Comparison of ENCODE assay signal across 12 cellular contexts in genomic region chr6:34423254-34423653, GRCh38. TPM values are rescaled to one million over a fixed set of nuclear protein-coding genes. Genes with fewer than 3 reads are reported as not detected.
DNase-seq lines count a peak whose midpoint lies in the region; ATAC-seq lines count a peak whose summit lies in the region.
"Had no signal": no experiment of that assay in that cellular context is flagged by ENCODE, and none has a peak within 500 bp of the region (broad histone marks: within the 10 kb centered on the region; RNA-seq: fewer than 3 reads in every experiment).

No MANE protein-coding gene starts in this region.

- no peak overlapping the region for H3K4me3 ChIP-seq in CD8-positive, alpha-beta memory T cell (ENCODE audit: low read length)
- H3K4me3 ChIP-seq in HUES48 (ENCODE audit: low read depth, low read length), result no peak overlapping the region
- H3K4me3 ChIP-seq: colonic mucosa had no signal

- H3K27me3 ChIP-seq in CD8-positive, alpha-beta memory T cell (ENCODE audit: insufficient read depth, low read length, poor library complexity, severe bottlenecking), result no peaks in the 10 kb centered on the region
- H3K27me3 ChIP-seq in HUES48 (ENCODE audit: control insufficient read depth, insufficient read depth, low read length), result no peaks in the 10 kb centered on the region
- H3K27me3 ChIP-seq: colonic mucosa, foreskin keratinocyte, neutrophil had no signal

- peaks cover 48% of the 10 kb centered on the region for H3K36me3 ChIP-seq in CD8-positive, alpha-beta memory T cell (ENCODE audit: insufficient read depth, low read length)
- peaks cover 67% of the 10 kb centered on the region for H3K36me3 ChIP-seq in HUES48 (ENCODE audit: control insufficient read depth, insufficient read depth, low read length)

- DNase-seq in CD8-positive, alpha-beta memory T cell, result no peak
- DNase-seq in naive thymus-derived CD8-positive, alpha-beta T cell, result no peak
- no peak for DNase-seq in effector memory CD8-positive, alpha-beta T cell
- no peak for DNase-seq in hepatic stellate cell (ENCODE audit: low spot score)
- DNase-seq: activated gamma-delta T cell treated with Interleukin-2 at 50 U/mL for 16 hours, colonic mucosa, foreskin keratinocyte, left colon had no signal

- no peak overlapping the region for H3K27ac ChIP-seq in CD8-positive, alpha-beta memory T cell (ENCODE audit: low read depth, low read length)
- peak overlapping the region; percentile 68 for H3K27ac ChIP-seq in HUES48 (ENCODE audit: low read depth, low read length)
- H3K27ac ChIP-seq: colonic mucosa, foreskin keratinocyte, neutrophil had no signal

- no peaks in the 10 kb centered on the region for H3K9me3 Mint-ChIP-seq in CD8-positive, alpha-beta memory T cell
- no peaks in the 10 kb centered on the region for H3K9me3 Mint-ChIP-seq in activated naive CD8-positive, alpha-beta T cell (ENCODE audit: low read depth)
- no peaks in the 10 kb centered on the region for H3K9me3 Mint-ChIP-seq in naive thymus-derived CD8-positive, alpha-beta T cell
- no peaks in the 10 kb centered on the region for H3K9me3 Mint-ChIP-seq in effector memory CD8-positive, alpha-beta T cell

- H3K27me3 Mint-ChIP-seq in CD8-positive, alpha-beta memory T cell, result no peaks in the 10 kb centered on the region
- no peaks in the 10 kb centered on the region for H3K27me3 Mint-ChIP-seq in activated naive CD8-positive, alpha-beta T cell
- no peaks in the 10 kb centered on the region for H3K27me3 Mint-ChIP-seq in naive thymus-derived CD8-positive, alpha-beta T cell
- H3K27me3 Mint-ChIP-seq in effector memory CD8-positive, alpha-beta T cell, result no peaks in the 10 kb centered on the region

- H3K27ac Mint-ChIP-seq in CD8-positive, alpha-beta memory T cell, result peak overlapping the region; percentile 19 to 95 (median 62)
- H3K27ac Mint-ChIP-seq in activated naive CD8-positive, alpha-beta T cell, result peak overlapping the region; percentile 100
- peak overlapping the region in 7 of 10 donors; percentile 27 to 96 (median 56) for H3K27ac Mint-ChIP-seq in naive thymus-derived CD8-positive, alpha-beta T cell
- no peak overlapping the region for H3K27ac Mint-ChIP-seq in effector memory CD8-positive, alpha-beta T cell

- H3K9me3 ChIP-seq in CD8-positive, alpha-beta memory T cell (ENCODE audit: low read length), result no peaks in the 10 kb centered on the region
- no peaks in the 10 kb centered on the region for H3K9me3 ChIP-seq in HUES48 (ENCODE audit: control insufficient read depth, insufficient read depth, low read length)
- H3K9me3 ChIP-seq: colonic mucosa, neutrophil had no signal

- POLR2A ChIA-PET in CD8-positive, alpha-beta memory T cell (lab: Charles Lee), result no interaction called here
- POLR2A ChIA-PET in naive thymus-derived CD8-positive, alpha-beta T cell (lab: Charles Lee), result interaction anchor here (1.2 to 3.5 kb wide), 3 partner anchors 8 to 227 kb away, joined by 4 to 34 read pairs (median 8); no protein-coding TSS in a partner anchor

- H3K4me1 Mint-ChIP-seq in CD8-positive, alpha-beta memory T cell, result peaks cover 28 to 53% (median 33%) of the 10 kb centered on the region in 3 donors
- peaks cover 37% of the 10 kb centered on the region for H3K4me1 Mint-ChIP-seq in activated naive CD8-positive, alpha-beta T cell (ENCODE audit: low read depth)
- peaks cover 14 to 47% (median 34%) of the 10 kb centered on the region in 4 donors for H3K4me1 Mint-ChIP-seq in naive thymus-derived CD8-positive, alpha-beta T cell
- peaks cover 15 to 19% of the 10 kb centered on the region in 2 donors for H3K4me1 Mint-ChIP-seq in effector memory CD8-positive, alpha-beta T cell (ENCODE audit: low read depth in 2 of 2)

- H3K4me3 Mint-ChIP-seq in CD8-positive, alpha-beta memory T cell, result peak overlapping the region in 3 of 7 donors; percentile 9 to 100 (median 50)
- peak overlapping the region; percentile 98 for H3K4me3 Mint-ChIP-seq in activated naive CD8-positive, alpha-beta T cell
- peak overlapping the region in 7 of 10 donors; percentile 4 to 75 (median 28) for H3K4me3 Mint-ChIP-seq in naive thymus-derived CD8-positive, alpha-beta T cell
- H3K4me3 Mint-ChIP-seq in effector memory CD8-positive, alpha-beta T cell, result no peak overlapping the region

- peaks cover 3 to 72% (median 11%) of the 10 kb centered on the region in 3 donors for H3K36me3 Mint-ChIP-seq in CD8-positive, alpha-beta memory T cell
- peaks cover 16% of the 10 kb centered on the region for H3K36me3 Mint-ChIP-seq in activated naive CD8-positive, alpha-beta T cell
- H3K36me3 Mint-ChIP-seq in naive thymus-derived CD8-positive, alpha-beta T cell, result peaks cover 4 to 72% (median 13%) of the 10 kb centered on the region in 3 donors
- H3K36me3 Mint-ChIP-seq in effector memory CD8-positive, alpha-beta T cell (ENCODE audit: insufficient read depth), result peaks cover 78% of the 10 kb centered on the region

- CTCF ChIA-PET in CD8-positive, alpha-beta memory T cell (lab: Charles Lee), result interaction anchor here (0.7 to 2.0 kb wide), 3 partner anchors 14 to 227 kb away, joined by 3 to 11 read pairs (median 3); no protein-coding TSS in a partner anchor

- no peak overlapping the region for H3K9ac ChIP-seq in HUES48 (ENCODE audit: low read depth, low read length)

- H3K4me1 ChIP-seq in CD8-positive, alpha-beta memory T cell (ENCODE audit: insufficient read depth, low read length), result peaks cover 22% of the 10 kb centered on the region
- H3K4me1 ChIP-seq in HUES48 (ENCODE audit: control insufficient read depth, insufficient read depth, low read length), result peaks cover 10% of the 10 kb centered on the region; the same call in 1 of the 2 replicates
- H3K4me1 ChIP-seq: colonic mucosa had no signal

- no peak for ATAC-seq in naive thymus-derived CD8-positive, alpha-beta T cell
- ATAC-seq in effector memory CD8-positive, alpha-beta T cell (replicated peaks), result no peak
- no peak for ATAC-seq in HG03439 (IDR thresholded peaks at IDR 0.05; ENCODE audit: unreplicated experiment)
- ATAC-seq: foreskin keratinocyte, left colon had no signal

RNA-seq across cellular contexts. Expression of gene RPS10, which starts 2.6 kb away (rescaled TPM):
- total RNA-seq in CD8-positive, alpha-beta memory T cell, result 1,000 to 10,000 TPM; 1,999 to 2,032 TPM
- polyA plus RNA-seq in CD8-positive, alpha-beta memory T cell, result 1,462 TPM
- 1,000 to 10,000 TPM; 2,574 to 2,591 TPM for total RNA-seq in naive thymus-derived CD8-positive, alpha-beta T cell
- polyA plus RNA-seq in naive thymus-derived CD8-positive, alpha-beta T cell, result 1,000 to 10,000 TPM; 2,314 to 2,962 (median 2,356) TPM

RNA-seq across cellular contexts. Expression of gene NUDT3, which starts 30.8 kb away (rescaled TPM):
- total RNA-seq in CD8-positive, alpha-beta memory T cell, result 10 to 100 TPM; 16.6 to 16.8 TPM
- polyA plus RNA-seq in CD8-positive, alpha-beta memory T cell, result 9.7 TPM
- 10 to 100 TPM; 29.8 to 31.7 TPM for total RNA-seq in naive thymus-derived CD8-positive, alpha-beta T cell
- 10 to 100 TPM in 1 of 3 donors, 1 to 10 TPM in 2; 7.4 to 10.8 (median 9.3) TPM for polyA plus RNA-seq in naive thymus-derived CD8-positive, alpha-beta T cell

RNA-seq across cellular contexts. Expression of gene PACSIN1, which starts 42.6 kb away (rescaled TPM):
- under 1 TPM; 0.64 to 0.70 TPM for total RNA-seq in CD8-positive, alpha-beta memory T cell
- polyA plus RNA-seq in CD8-positive, alpha-beta memory T cell, result 5.6 TPM
- under 1 TPM; 0.41 to 0.47 TPM for total RNA-seq in naive thymus-derived CD8-positive, alpha-beta T cell
- under 1 TPM; 0.06 to 0.82 (median 0.07) TPM for polyA plus RNA-seq in naive thymus-derived CD8-positive, alpha-beta T cell

Comparison
In these comparisons a context has a peak if more than half of its experiments do, and no peak if none do; other contexts are left out.
1. H3K27ac Mint-ChIP-seq: peak in CD8-positive, alpha-beta memory T cell (8 of 8), activated naive CD8-positive, alpha-beta T cell (single experiment) and naive thymus-derived CD8-positive, alpha-beta T cell (7 of 10); none in effector memory CD8-positive, alpha-beta T cell (0 of 2).
2. H3K4me3 Mint-ChIP-seq: peak in activated naive CD8-positive, alpha-beta T cell (single experiment) and naive thymus-derived CD8-positive, alpha-beta T cell (7 of 10); none in effector memory CD8-positive, alpha-beta T cell (0 of 2).